ENCODE assay signal across 8 cellular contexts in the genomic region with DNA sequence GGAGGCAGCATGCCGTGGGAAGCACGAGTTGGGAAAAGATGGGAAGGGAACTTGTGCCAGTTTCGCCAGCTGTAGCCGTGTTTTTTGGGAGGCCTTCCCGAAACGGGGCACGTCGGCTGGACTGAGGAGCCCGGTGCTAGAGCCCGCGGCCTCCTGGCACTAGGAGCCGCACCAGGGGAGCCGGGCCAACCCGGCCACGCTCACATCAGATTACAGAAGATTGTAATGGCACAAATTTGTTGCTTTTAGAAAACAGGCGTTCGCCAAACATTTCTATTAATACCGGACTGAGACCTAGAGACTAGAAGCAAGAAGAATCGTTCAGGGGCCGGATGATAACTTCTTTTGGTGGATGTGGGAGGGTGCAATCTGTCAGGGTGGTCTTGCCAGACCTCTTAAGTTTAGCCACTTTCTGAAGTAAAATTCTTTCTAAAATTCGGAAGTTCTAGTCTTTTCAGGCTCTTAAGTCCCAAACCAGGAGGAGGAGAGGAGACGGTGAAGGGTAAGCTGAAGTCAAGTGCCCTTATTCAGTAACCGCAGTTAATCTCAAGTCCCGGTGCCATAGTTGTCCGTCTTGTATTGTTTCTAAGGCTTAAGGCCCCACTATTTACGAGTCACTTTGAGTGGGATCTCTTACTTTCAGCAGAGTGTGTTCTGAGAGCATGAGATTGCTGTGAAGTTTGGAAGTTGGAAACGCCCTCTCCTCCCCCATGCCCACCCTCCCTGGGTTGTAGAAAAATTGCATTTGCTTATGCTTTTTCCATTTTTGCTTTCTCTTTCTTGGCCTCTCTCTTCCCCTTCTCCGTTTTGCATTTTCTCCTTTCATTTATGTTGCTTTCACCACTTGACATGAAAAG. TPM values are rescaled to one million over a fixed set of nuclear protein-coding genes. Genes with fewer than 3 reads are reported as not detected.
DNase-seq lines count a peak whose midpoint lies in the region; ATAC-seq and TF ChIP-seq lines count a peak whose summit lies in the region.

No MANE protein-coding gene starts in this region.

- intact Hi-C loops in CD4-positive, alpha-beta memory T cell (cut with micrococcal nuclease) = loop anchor here (2.0 to 5.0 kb wide), 2 partner anchors 13 to 159 kb away; a partner anchor contains a TSS

- peak overlapping the region; percentile 94 to 99 (median 98) for H3K4me3 Mint-ChIP-seq in CD4-positive, alpha-beta memory T cell
- H3K4me3 Mint-ChIP-seq in activated CD8-positive, alpha-beta memory T cell treated with anti-CD3 and anti-CD28 coated beads, Interleukin-2, amount 10 ng/mL, durations not matched to agents 7 days and 5 days = peak overlapping the region; percentile 84
- peak overlapping the region; percentile 91 for H3K4me3 Mint-ChIP-seq in neural crest cell

- H3K4me1 ChIP-seq in CD4-positive, alpha-beta memory T cell (ENCODE audit: insufficient read depth, low read length) = peaks cover 56% of the 10 kb centered on the region
- peaks cover 30% of the 10 kb centered on the region for H3K4me1 ChIP-seq in KMS-11 (ENCODE audit: low read depth, poor library complexity, severe bottlenecking)
- H3K4me1 ChIP-seq in fibroblast of lung (ENCODE audit: control insufficient read depth, extremely low read depth, insufficient read depth, low read length) = peaks cover 5% of the 10 kb centered on the region

- CTCF ChIA-PET in CD4-positive, alpha-beta memory T cell (lab: Charles Lee; ENCODE audit: partially characterized antibody) = interaction anchor here (0.8 to 5.5 kb wide), 20 partner anchors 9 to 89 kb away, joined by 3 to 87 read pairs (median 5); no protein-coding TSS in a partner anchor
- CTCF ChIA-PET in activated CD8-positive, alpha-beta memory T cell treated with anti-CD3 and anti-CD28 coated beads, Interleukin-2, amount 10 ng/mL, durations not matched to agents 7 days and 5 days (lab: Charles Lee) = interaction anchor here (1.1 to 4.8 kb wide), 9 partner anchors 16 to 89 kb away, joined by 3 to 36 read pairs (median 7); no protein-coding TSS in a partner anchor

- H3K27me3 Mint-ChIP-seq in CD4-positive, alpha-beta memory T cell = no peaks in the 10 kb centered on the region
- H3K27me3 Mint-ChIP-seq in activated CD8-positive, alpha-beta memory T cell treated with anti-CD3 and anti-CD28 coated beads, Interleukin-2, amount 10 ng/mL, durations not matched to agents 7 days and 5 days = no peaks in the 10 kb centered on the region
- H3K27me3 Mint-ChIP-seq in neural crest cell (ENCODE audit: low read depth) = no peaks in the 10 kb centered on the region

- no peaks in the 10 kb centered on the region for H4K20me1 ChIP-seq in KMS-11 (ENCODE audit: insufficient read depth)
- H4K20me1 ChIP-seq in fibroblast of lung (ENCODE audit: control insufficient read depth, extremely low read depth, insufficient read depth, low read length) = no peaks in the 10 kb centered on the region

- H3K27ac ChIP-seq in CD4-positive, alpha-beta memory T cell (ENCODE audit: low read depth, low read length) = peak overlapping the region; percentile 83
- H3K27ac ChIP-seq in KMS-11 = peak overlapping the region; percentile 78
- peak overlapping the region; percentile 84 for H3K27ac ChIP-seq in fibroblast of lung (ENCODE audit: insufficient read depth, low read length)

- H3K36me3 ChIP-seq in CD4-positive, alpha-beta memory T cell (ENCODE audit: insufficient read depth, low read length) = peaks cover 16% of the 10 kb centered on the region
- H3K36me3 ChIP-seq in KMS-11 (ENCODE audit: insufficient read depth) (no peaks in the 10 kb centered on the region), fibroblast of lung (ENCODE audit: control insufficient read depth, insufficient read depth, low read length) (no peaks in the 10 kb centered on the region)

- H3K9me3 Mint-ChIP-seq in CD4-positive, alpha-beta memory T cell = no peaks in the 10 kb centered on the region
- H3K9me3 Mint-ChIP-seq in activated CD8-positive, alpha-beta memory T cell treated with anti-CD3 and anti-CD28 coated beads, Interleukin-2, amount 10 ng/mL, durations not matched to agents 7 days and 5 days (ENCODE audit: low read depth) = no peaks in the 10 kb centered on the region
- H3K9me3 Mint-ChIP-seq in neural crest cell = no peaks in the 10 kb centered on the region

- peak overlapping the region; percentile 72 for H2AFZ ChIP-seq in KMS-11 (ENCODE audit: low read depth)
- peak overlapping the region; percentile 14 for H2AFZ ChIP-seq in fibroblast of lung (ENCODE audit: low read length)

- peaks cover 22 to 57% of the 10 kb centered on the region in 2 donors for H3K36me3 Mint-ChIP-seq in CD4-positive, alpha-beta memory T cell
- H3K36me3 Mint-ChIP-seq in activated CD8-positive, alpha-beta memory T cell treated with anti-CD3 and anti-CD28 coated beads, Interleukin-2, amount 10 ng/mL, durations not matched to agents 7 days and 5 days = peaks cover 24% of the 10 kb centered on the region
- H3K36me3 Mint-ChIP-seq in neural crest cell (ENCODE audit: low read depth) = peaks cover 5% of the 10 kb centered on the region

- peaks cover 34 to 73% (median 44%) of the 10 kb centered on the region in 4 donors for H3K4me1 Mint-ChIP-seq in CD4-positive, alpha-beta memory T cell
- H3K4me1 Mint-ChIP-seq in activated CD8-positive, alpha-beta memory T cell treated with anti-CD3 and anti-CD28 coated beads, Interleukin-2, amount 10 ng/mL, durations not matched to agents 7 days and 5 days = peaks cover 49% of the 10 kb centered on the region
- peaks cover 51% of the 10 kb centered on the region for H3K4me1 Mint-ChIP-seq in neural crest cell

- peak overlapping the region; percentile 91 to 95 for H3K4me3 ChIP-seq in CD4-positive, alpha-beta memory T cell (ENCODE audit: low read length in 2 of 2)
- peak overlapping the region; percentile 79 for H3K4me3 ChIP-seq in KMS-11 (IDR thresholded peaks at IDR 0.05; ENCODE audit: insufficient read depth, low read depth, low read length)
- peak overlapping the region; percentile 78 to 95 (median 94) for H3K4me3 ChIP-seq in fibroblast of lung (replicated peaks in 1 of 4; ENCODE audit: control extremely low read depth in 1 of 4, insufficient read depth in 1 of 4, low read depth in 3 of 4, low read length in 4 of 4)

- H3K4me2 ChIP-seq in KMS-11 (peak overlapping the region; percentile 63), fibroblast of lung (ENCODE audit: extremely low read depth, insufficient read depth, low read length) (peak overlapping the region; percentile 84)

- H3K27ac Mint-ChIP-seq in CD4-positive, alpha-beta memory T cell = peak overlapping the region; percentile 87 to 97 (median 95)
- H3K27ac Mint-ChIP-seq in activated CD8-positive, alpha-beta memory T cell treated with anti-CD3 and anti-CD28 coated beads, Interleukin-2, amount 10 ng/mL, durations not matched to agents 7 days and 5 days = peak overlapping the region; percentile 87
- H3K27ac Mint-ChIP-seq in neural crest cell (ENCODE audit: unreplicated experiment) = peak overlapping the region; percentile 44

- no peak for TF ChIP-seq CTCF in KMS-11 (conservative IDR thresholded peaks at IDR 0.05; ENCODE audit: low read depth, low read length)
- peak; percentile 3 to 9 for TF ChIP-seq CTCF in fibroblast of lung (conservative IDR thresholded peaks at IDR 0.05 in 1 of 2, IDR thresholded peaks at IDR 0.05 in 1 of 2; ENCODE audit: low read depth in 1 of 2, low read length in 2 of 2)
- no peak for TF ChIP-seq CTCF in neural crest cell (conservative IDR thresholded peaks at IDR 0.05)

- POLR2A ChIA-PET in CD4-positive, alpha-beta memory T cell (lab: Charles Lee; ENCODE audit: partially characterized antibody) = interaction anchor here (0.6 to 12.2 kb wide), 25 partner anchors 9 to 1676 kb away, joined by 3 to 334 read pairs (median 6); a partner anchor contains a TSS

- peak in 4 of 5 donors; percentile 30 to 61 (median 37) for DNase-seq in CD4-positive, alpha-beta memory T cell
- DNase-seq in activated CD8-positive, alpha-beta memory T cell treated with anti-CD3 and anti-CD28 coated beads, Interleukin-2, amount 10 ng/mL, durations not matched to agents 7 days and 5 days = peak; percentile 48
- DNase-seq in fibroblast of lung (ENCODE audit: low read depth in 2 of 2) (peak; percentile 29 to 71), neural crest cell (ENCODE audit: low read depth, low spot score) (peak; percentile 5), NCI-H1694 treated with DMSO at 0.1 percent for 48 hours (lab: John Stamatoyannopoulos, UW) (no peak)

- H3K27me3 ChIP-seq in CD4-positive, alpha-beta memory T cell (ENCODE audit: insufficient read depth, low read length) = no peaks in the 10 kb centered on the region
- H3K27me3 ChIP-seq in KMS-11 (ENCODE audit: insufficient read depth, low read depth) = no peaks in the 10 kb centered on the region
- no peaks in the 10 kb centered on the region for H3K27me3 ChIP-seq in fibroblast of lung (ENCODE audit: control insufficient read depth, insufficient read depth, low read length)

- no peak for ATAC-seq in activated CD8-positive, alpha-beta memory T cell treated with anti-CD3 and anti-CD28 coated beads, Interleukin-2, amount 10 ng/mL, durations not matched to agents 7 days and 5 days
- ATAC-seq in GM19035 (IDR thresholded peaks at IDR 0.05; ENCODE audit: unreplicated experiment) (no peak), GM19023 (IDR thresholded peaks at IDR 0.05; ENCODE audit: unreplicated experiment) (no peak)

- no peaks in the 10 kb centered on the region for H3K9me3 ChIP-seq in CD4-positive, alpha-beta memory T cell (ENCODE audit: control insufficient read depth in 1 of 2, low read length in 2 of 2)
- no peaks in the 10 kb centered on the region for H3K9me3 ChIP-seq in fibroblast of lung (ENCODE audit: control insufficient read depth, insufficient read depth, low read depth, low read length)

- H3K9ac ChIP-seq in KMS-11 = peak overlapping the region; percentile 77
- peak overlapping the region; percentile 70 for H3K9ac ChIP-seq in fibroblast of lung (ENCODE audit: insufficient read depth, low read length)

- peaks cover 60% of the 10 kb centered on the region for H3K79me2 ChIP-seq in KMS-11 (ENCODE audit: insufficient read depth, low read depth)
- peaks cover 56% of the 10 kb centered on the region for H3K79me2 ChIP-seq in fibroblast of lung (ENCODE audit: control insufficient read depth, insufficient read depth, low read length)

RNA-seq across cellular contexts. Expression of a gene that starts 1.4 kb away (rescaled TPM):
- 100 to 1,000 TPM; 159 TPM for total RNA-seq in CD4-positive, alpha-beta memory T cell
- polyA plus RNA-seq in CD4-positive, alpha-beta memory T cell = 10 to 100 TPM in 1 of 2 donors, 1 to 10 TPM in 1; 5.2 to 12.3 TPM
- 10 to 100 TPM; 45.5 to 61.5 TPM for total RNA-seq in activated CD8-positive, alpha-beta memory T cell treated with anti-CD3 and anti-CD28 coated beads, Interleukin-2, amount 10 ng/mL, durations not matched to agents 7 days and 5 days
- total RNA-seq in fibroblast of lung (37.7 and 40.3 TPM in 2 replicates), neural crest cell (18.1 and 19.0 TPM in 2 replicates)
- 36.3 and 45.9 TPM in 2 replicates for polyA plus RNA-seq in fibroblast of lung
- polyA plus RNA-seq in fibroblast of lung (2012) = 24.9 and 34.8 TPM in 2 replicates
- polyA minus RNA-seq in fibroblast of lung (ENCODE audit: low replicate concordance) = 51.8 and 95.3 TPM in 2 replicates

Comparison
In these comparisons a context has a peak if more than half of its experiments do, and no peak if none do; other contexts are left out.
1. H3K27ac Mint-ChIP-seq: peak in every context shown above with its lines; median percentile 95 in CD4-positive, alpha-beta memory T cell; 87 in activated CD8-positive, alpha-beta memory T cell treated with anti-CD3 and anti-CD28 coated beads, Interleukin-2, amount 10 ng/mL, durations not matched to agents 7 days and 5 days; 44 in neural crest cell.
2. CTCF ChIP-seq: peak in fibroblast of lung (2 of 2); none in KMS-11 (single experiment) and neural crest cell (single experiment).
3. Peak in every context shown above with its lines, with median percentiles within 50 percentile points of each other: H3K27ac ChIP-seq, H3K4me3 ChIP-seq and H3K4me3 Mint-ChIP-seq.